In the genomic region with DNA sequence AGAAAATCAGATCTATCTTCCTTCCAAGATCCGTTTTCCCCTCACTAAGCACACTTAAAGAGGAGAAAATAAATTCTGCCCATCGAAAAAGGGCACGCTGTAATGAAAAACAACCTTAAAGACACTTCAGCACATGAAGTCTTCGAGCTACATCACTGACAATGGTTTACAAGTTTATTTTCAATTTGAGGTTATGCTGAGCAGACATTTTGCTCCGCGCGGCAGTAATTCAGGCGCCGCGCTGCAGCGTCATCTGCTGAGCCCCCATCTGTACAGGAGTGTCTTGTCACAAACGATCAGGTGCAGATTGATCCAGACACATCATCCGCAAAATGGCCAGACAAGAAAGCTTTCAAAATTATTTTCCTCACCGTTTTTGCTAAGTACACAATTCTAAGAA, we compare ENCODE assay signal across 32 cellular contexts.
"Had no signal": no experiment of that assay in that cellular context is flagged by ENCODE, and none has a peak within 500 bp of the region (broad histone marks: within the 10 kb centered on the region; RNA-seq: fewer than 3 reads in every experiment).

No MANE protein-coding gene starts in this region.

- ATAC-seq: activated CD4-positive, CD25-positive, alpha-beta regulatory T cell treated with anti-CD3 and anti-CD28 coated beads, Interleukin-2, amount 50 U/mL, for 24 hours; activated naive CD4-positive, alpha-beta T cell treated with anti-CD3 and anti-CD28 coated beads, Interleukin-2, amount 50 U/mL, for 72 hours; activated T-cell treated with anti-CD3 and anti-CD28 coated beads, Interleukin-2, amount 50 U/mL, for 72 hours; gastroesophageal sphincter; heart right ventricle; T-helper 17 cell had no signal

- H3K4me1 Mint-ChIP-seq: activated CD4-positive, alpha-beta memory T cell treated with anti-CD3 and anti-CD28 coated beads, Interleukin-2, amount 10 ng/mL, durations not matched to agents 7 days and 5 days; activated naive CD4-positive, alpha-beta T cell treated with anti-CD3 and anti-CD28 coated beads, Interleukin-2, amount 10 ng/mL, durations not matched to agents 7 days and 5 days; activated naive CD8-positive, alpha-beta T cell treated with anti-CD3 and anti-CD28 coated beads, Interleukin-2, amount 10 ng/mL, durations not matched to agents 7 days and 5 days; brain had no signal

- H3K27ac ChIP-seq: ascending aorta, breast epithelium, cardiac muscle cell, colonic mucosa, epithelial cell of prostate, esophagus squamous epithelium, gastroesophageal sphincter, heart right ventricle, WERI-Rb-1 had no signal

- H3K27me3 ChIP-seq: ascending aorta, breast epithelium, cardiac muscle cell, colonic mucosa, esophagus squamous epithelium, gastroesophageal sphincter had no signal

- H3K4me1 ChIP-seq: ascending aorta, breast epithelium, colonic mucosa, esophagus squamous epithelium, gastroesophageal sphincter, heart right ventricle had no signal

- H3K4me3 ChIP-seq: ascending aorta, breast epithelium, cardiac muscle cell, colonic mucosa, esophagus squamous epithelium, gastroesophageal sphincter, heart right ventricle had no signal

- FAIRE-seq: endometrium, endothelial cell of umbilical vein had no signal

- H3K36me3 ChIP-seq: ascending aorta, breast epithelium, cardiac muscle cell, colonic mucosa, esophagus squamous epithelium, gastroesophageal sphincter, heart right ventricle, WERI-Rb-1 had no signal

- H3K36me3 Mint-ChIP-seq: activated naive CD4-positive, alpha-beta T cell treated with anti-CD3 and anti-CD28 coated beads, Interleukin-2, amount 10 ng/mL, durations not matched to agents 7 days and 5 days; activated naive CD4-positive, alpha-beta T cell treated with anti-CD3 and anti-CD28 coated beads, Interleukin-2, amount 50 U/mL, for 72 hours; activated naive CD8-positive, alpha-beta T cell treated with anti-CD3 and anti-CD28 coated beads, Interleukin-2, amount 10 ng/mL, durations not matched to agents 7 days and 5 days; brain had no signal

- DNase-seq: activated B cell treated with CpG ODN at 0.5 μM for 24 hours; activated CD4-positive, alpha-beta memory T cell treated with anti-CD3 and anti-CD28 coated beads, Interleukin-2, amount 10 ng/mL, durations not matched to agents 7 days and 5 days; activated CD4-positive, alpha-beta T cell treated with anti-CD3 and anti-CD28 coated beads for 48 hours; activated CD8-positive, alpha-beta memory T cell treated with anti-CD3 and anti-CD28 coated beads, Interleukin-2, amount 50 U/mL, for 48 hours; activated gamma-delta T cell; activated naive CD4-positive, alpha-beta T cell; activated naive CD4-positive, alpha-beta T cell treated with anti-CD3 and anti-CD28 coated beads, Interleukin-2, amount 10 ng/mL, durations not matched to agents 7 days and 5 days; activated naive CD8-positive, alpha-beta T cell treated with anti-CD3 and anti-CD28 coated beads, Interleukin-2, amount 10 ng/mL, durations not matched to agents 7 days and 5 days; activated T-cell treated with anti-CD3 and anti-CD28 coated beads for 4 hours; activated T-cell treated with anti-CD3 and anti-CD28 coated beads, Interleukin-2, amount 50 U/mL, for 24 hours; activated T-cell treated with anti-CD3 and anti-CD28 coated beads, Interleukin-2, amount 50 U/mL, for 72 hours; central memory CD4-positive, alpha-beta T cell; cerebellar nuclear complex; colonic mucosa; effector CD8-positive, alpha-beta T cell; esophagus squamous epithelium; foreskin melanocyte; heart right ventricle; T-helper 17 cell; T1000; WERI-Rb-1 had no signal

- H3K4me3 Mint-ChIP-seq: activated B cell treated with CpG ODN at 0.5 μM for 24 hours; activated CD4-positive, alpha-beta memory T cell treated with anti-CD3 and anti-CD28 coated beads, Interleukin-2, amount 10 ng/mL, durations not matched to agents 7 days and 5 days; activated naive CD4-positive, alpha-beta T cell treated with anti-CD3 and anti-CD28 coated beads, Interleukin-2, amount 10 ng/mL, durations not matched to agents 7 days and 5 days; activated naive CD8-positive, alpha-beta T cell treated with anti-CD3 and anti-CD28 coated beads, Interleukin-2, amount 10 ng/mL, durations not matched to agents 7 days and 5 days; activated T-cell treated with anti-CD3 and anti-CD28 coated beads, Interleukin-2, amount 50 U/mL, for 24 hours; activated T-cell treated with anti-CD3 and anti-CD28 coated beads, Interleukin-2, amount 50 U/mL, for 72 hours; brain; T-helper 17 cell; T-helper 2 cell treated with Interferon-gamma antibody and Interleukin-4, amounts not matched to agents 5 μg/mL and 100 μg/mL, for 36 hours had no signal

- H3K27ac Mint-ChIP-seq: activated B cell treated with CpG ODN at 0.5 μM for 24 hours; activated CD4-positive, alpha-beta memory T cell treated with anti-CD3 and anti-CD28 coated beads, Interleukin-2, amount 10 ng/mL, durations not matched to agents 7 days and 5 days; activated naive CD4-positive, alpha-beta T cell treated with anti-CD3 and anti-CD28 coated beads, Interleukin-2, amount 10 ng/mL, durations not matched to agents 7 days and 5 days; activated naive CD4-positive, alpha-beta T cell treated with anti-CD3 and anti-CD28 coated beads, Interleukin-2, amount 50 U/mL, for 72 hours; activated naive CD8-positive, alpha-beta T cell treated with anti-CD3 and anti-CD28 coated beads, Interleukin-2, amount 10 ng/mL, durations not matched to agents 7 days and 5 days; activated T-cell treated with anti-CD3 and anti-CD28 coated beads, Interleukin-2, amount 50 U/mL, for 24 hours; activated T-cell treated with anti-CD3 and anti-CD28 coated beads, Interleukin-2, amount 50 U/mL, for 72 hours; brain; T-helper 17 cell; T-helper 2 cell treated with Interferon-gamma antibody and Interleukin-4, amounts not matched to agents 5 μg/mL and 100 μg/mL, for 36 hours had no signal

- H3K9me3 ChIP-seq: ascending aorta, breast epithelium, colonic mucosa, esophagus squamous epithelium, gastroesophageal sphincter, heart right ventricle had no signal

- H3K9me3 Mint-ChIP-seq: activated B cell treated with CpG ODN at 0.5 μM for 24 hours; activated CD4-positive, alpha-beta memory T cell treated with anti-CD3 and anti-CD28 coated beads, Interleukin-2, amount 10 ng/mL, durations not matched to agents 7 days and 5 days; activated naive CD4-positive, alpha-beta T cell treated with anti-CD3 and anti-CD28 coated beads, Interleukin-2, amount 10 ng/mL, durations not matched to agents 7 days and 5 days; activated naive CD8-positive, alpha-beta T cell treated with anti-CD3 and anti-CD28 coated beads, Interleukin-2, amount 10 ng/mL, durations not matched to agents 7 days and 5 days; activated T-cell treated with anti-CD3 and anti-CD28 coated beads, Interleukin-2, amount 50 U/mL, for 24 hours; activated T-cell treated with anti-CD3 and anti-CD28 coated beads, Interleukin-2, amount 50 U/mL, for 72 hours; T-helper 2 cell treated with Interferon-gamma antibody and Interleukin-4, amounts not matched to agents 5 μg/mL and 100 μg/mL, for 36 hours had no signal
